In the genomic region with DNA sequence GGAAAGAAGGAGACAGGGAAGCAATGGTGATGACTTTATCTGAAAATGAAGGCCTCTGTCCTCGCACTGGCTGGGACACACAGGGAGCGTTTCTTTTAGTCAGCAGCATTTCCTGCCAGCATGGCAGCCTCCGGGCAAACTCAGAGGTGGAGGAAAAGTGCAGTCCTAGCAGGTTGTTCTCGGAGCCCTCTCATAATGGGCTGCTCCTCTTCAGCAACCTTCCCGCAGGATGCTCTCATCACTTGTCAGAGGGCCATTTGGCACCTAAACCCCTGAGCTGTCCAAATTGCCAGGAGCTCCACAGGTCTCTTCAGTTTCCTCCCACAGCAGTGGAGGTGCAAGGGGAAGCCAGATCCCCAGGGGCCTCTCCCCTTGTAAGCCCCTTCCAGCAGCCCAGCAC, we compare ENCODE assay signal across 1 cellular context.
TF ChIP-seq lines count a peak whose summit lies in the region.

No MANE protein-coding gene starts in this region.

TF ChIP-seq in HepG2, 621 proteins besides CTCF, POLR2A, EP300 and RAD21 (continued from another document):
- no peak for TF ChIP-seq ZFP91 (CRISPR knock-in tag; IDR thresholded peaks at IDR 0.05; ENCODE audit: borderline replicate concordance)
- TF ChIP-seq ATM (IDR thresholded peaks at IDR 0.05; ENCODE audit: borderline replicate concordance): no peak
- no peak for TF ChIP-seq SETDB1 (CRISPR knock-in tag; IDR thresholded peaks at IDR 0.05; ENCODE audit: borderline replicate concordance)
- no peak for TF ChIP-seq TBP (CRISPR knock-in tag; IDR thresholded peaks at IDR 0.05)
- TF ChIP-seq KLF13 (CRISPR knock-in tag; IDR thresholded peaks at IDR 0.05): no peak
- no peak for TF ChIP-seq GLMP (CRISPR knock-in tag; IDR thresholded peaks at IDR 0.05; ENCODE audit: borderline replicate concordance)
- TF ChIP-seq ZBTB7B (CRISPR knock-in tag; IDR thresholded peaks at IDR 0.05): no peak
- no peak for TF ChIP-seq ZNF766 (CRISPR knock-in tag; IDR thresholded peaks at IDR 0.05; ENCODE audit: borderline replicate concordance)
- TF ChIP-seq CSRNP2 (CRISPR knock-in tag; conservative IDR thresholded peaks at IDR 0.05; ENCODE audit: low read depth): no peak
- no peak for TF ChIP-seq ZFP36L1 (CRISPR knock-in tag; IDR thresholded peaks at IDR 0.05)
